In the genomic region with DNA sequence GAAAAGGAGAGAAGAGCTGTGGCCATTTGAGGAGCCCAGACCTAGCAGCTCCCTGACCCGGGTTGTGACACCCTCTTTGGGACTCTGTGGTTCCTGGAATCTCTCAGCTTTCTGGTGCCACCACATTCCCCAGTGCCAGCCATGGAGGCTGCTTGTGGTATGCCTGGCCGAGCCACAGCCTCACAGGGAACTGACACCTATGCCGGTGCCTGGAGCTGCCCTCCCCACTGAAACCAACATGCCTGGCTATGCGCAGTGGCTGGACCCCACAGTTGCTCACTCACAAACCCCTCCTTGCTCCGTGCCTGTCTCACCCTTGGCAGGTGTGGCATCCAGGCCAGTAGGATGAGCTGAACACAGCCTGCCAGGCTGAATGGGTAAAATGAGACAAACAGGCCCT, we compare ENCODE assay signal across 21 cellular contexts.
A peak's percentile ranks its signal among the peaks of the same experiment; 100 is the strongest.
DNase-seq lines count a peak whose midpoint lies in the region; ATAC-seq, FAIRE-seq and TF ChIP-seq lines count a peak whose summit lies in the region.
"Had no signal": no experiment of that assay in that cellular context is flagged by ENCODE, and none has a peak within 500 bp of the region (broad histone marks: within the 10 kb centered on the region; RNA-seq: fewer than 3 reads in every experiment).

No MANE protein-coding gene starts in this region.

- peaks cover 0 to 4% of the 10 kb centered on the region in 2 donors for H3K9me3 ChIP-seq in kidney (ENCODE audit: control insufficient read depth in 1 of 2, low read length in 2 of 2)

- H3K27ac ChIP-seq in kidney (ENCODE audit: low read depth in 2 of 2, low read length in 2 of 2), result no peak overlapping the region
- H3K27ac ChIP-seq: BLaER1 treated with 17β-estradiol and CSF1 and Interleukin-3, amounts not matched to agents 10 nM and 100 nM had no signal

- peak; percentile 24 for ATAC-seq in sciatic nerve
- ATAC-seq in GM18502 (IDR thresholded peaks at IDR 0.05; ENCODE audit: poor library complexity, unreplicated experiment), result no peak
- ATAC-seq: GM12878, HCT116 had no signal

- no peak overlapping the region for H3K4me3 ChIP-seq in kidney (ENCODE audit: low read length in 2 of 2)
- H3K4me3 ChIP-seq: BLaER1 treated with 17β-estradiol and CSF1 and Interleukin-3, amounts not matched to agents 10 nM and 100 nM; GM12878 had no signal

- H3K9ac ChIP-seq in kidney (ENCODE audit: low read length in 2 of 2), result no peak overlapping the region
- H3K9ac ChIP-seq: BLaER1 treated with 17β-estradiol and CSF1 and Interleukin-3, amounts not matched to agents 10 nM and 100 nM had no signal

- no peak for FAIRE-seq in kidney (lab: Jason Lieb, UNC)
- FAIRE-seq: GM12878, HTR-8/SVneo had no signal

- intact Hi-C loops in kidney (cut with DNase I) (no loop called here), sciatic nerve (cut with DNase I) (no loop called here)

- TF ChIP-seq CTCF in kidney (IDR thresholded peaks at IDR 0.05; ENCODE audit: borderline replicate concordance, extremely low read depth, insufficient read depth), result no peak

- peak; percentile 1 for DNase-seq in UCSD-AML1 (lab: John Stamatoyannopoulos, UW; ENCODE audit: unreplicated experiment)
- peak; percentile 45 for DNase-seq in kidney
- DNase-seq in sciatic nerve (ENCODE audit: low spot score), result no peak
- DNase-seq in stimulated activated CD4-positive, alpha-beta T cell treated with anti-CD3 and anti-CD28 coated beads, Interleukin-2, amount 100 ng/mL, for 48 hours, result no peak
- DNase-seq in stimulated activated CD8-positive, alpha-beta memory T cell treated with anti-CD3 and anti-CD28 coated beads, Interleukin-4, amount 100 ng/mL, for 48 hours, result no peak
- DNase-seq: CD4-positive, CD25-positive, alpha-beta regulatory T cell; CD8-positive, alpha-beta memory T cell; COR-L47; DMS 273 treated with DMSO at 0.1 percent for 48 hours; DMS53; DND-41; EL; GOT3; H7; HFFc6; IMR-90 had no signal

- H3K36me3 ChIP-seq in kidney (ENCODE audit: control insufficient read depth in 1 of 2, insufficient read depth in 2 of 2, low read length in 2 of 2), result no peaks in the 10 kb centered on the region
- H3K36me3 ChIP-seq: BLaER1 treated with 17β-estradiol and CSF1 and Interleukin-3, amounts not matched to agents 10 nM and 100 nM had no signal

- no peaks in the 10 kb centered on the region for H3K4me1 ChIP-seq in kidney (ENCODE audit: control insufficient read depth in 1 of 2, insufficient read depth in 1 of 2, low read depth in 1 of 2, low read length in 2 of 2)
- H3K4me1 ChIP-seq: BLaER1 treated with 17β-estradiol and CSF1 and Interleukin-3, amounts not matched to agents 10 nM and 100 nM had no signal

Comparison
In these comparisons a context has a peak if more than half of its experiments do, and no peak if none do; other contexts are left out.
1. DNase-seq: peak in UCSD-AML1 (single experiment) and kidney (single experiment); none in sciatic nerve (single experiment), stimulated activated CD4-positive, alpha-beta T cell treated with anti-CD3 and anti-CD28 coated beads, Interleukin-2, amount 100 ng/mL, for 48 hours (0 of 2) and stimulated activated CD8-positive, alpha-beta memory T cell treated with anti-CD3 and anti-CD28 coated beads, Interleukin-4, amount 100 ng/mL, for 48 hours (single experiment).